ENCODE assay signal across 1 cellular context in the genomic region with DNA sequence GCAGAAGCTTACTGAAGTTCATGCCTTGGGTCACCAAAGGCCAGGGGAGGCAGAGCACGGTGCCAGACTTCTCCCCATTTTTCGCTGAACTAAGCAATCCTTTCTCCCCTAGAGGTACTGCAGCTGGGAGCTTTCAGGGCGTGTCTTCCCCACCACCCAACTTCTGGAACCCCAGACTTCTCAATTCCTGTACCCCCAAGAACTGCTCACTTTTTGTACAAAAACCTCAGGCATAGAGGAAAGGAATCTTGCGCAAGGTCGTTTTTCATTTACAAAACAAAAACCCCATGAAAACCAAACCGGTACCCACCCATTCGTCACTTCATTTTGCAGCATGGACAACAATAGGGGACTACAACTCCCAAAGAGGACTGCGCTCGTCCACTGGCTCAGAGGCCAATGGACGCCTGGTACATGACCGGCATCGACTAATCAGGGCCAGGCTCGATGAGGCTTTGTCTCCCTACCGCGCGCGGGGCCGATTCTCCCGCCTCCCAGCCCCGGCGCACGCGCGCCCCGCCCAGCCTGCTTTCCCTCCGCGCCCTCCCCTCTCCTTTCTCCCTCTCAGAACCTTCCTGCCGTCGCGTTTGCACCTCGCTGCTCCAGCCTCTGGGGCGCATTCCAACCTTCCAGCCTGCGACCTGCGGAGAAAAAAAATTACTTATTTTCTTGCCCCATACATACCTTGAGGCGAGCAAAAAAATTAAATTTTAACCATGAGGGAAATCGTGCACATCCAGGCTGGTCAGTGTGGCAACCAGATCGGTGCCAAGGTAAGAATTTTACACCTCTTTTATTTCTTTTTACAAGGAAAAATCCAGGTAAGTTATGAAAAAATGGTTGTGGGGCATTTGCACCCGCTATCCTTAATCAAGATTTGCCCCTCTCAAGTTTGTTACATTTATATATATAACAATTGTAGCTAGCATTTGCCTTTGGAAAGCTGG.
TF ChIP-seq lines count a peak whose summit lies in the region.

A gene (plus strand): TSS at position 562 of the 947 bp plus-strand sequence. CDS start 155 bp downstream, at position 717.

TF ChIP-seq in K562, 482 proteins besides CTCF, POLR2A, EP300 and RAD21 (continued from another document and continues in another):
- TF ChIP-seq TAF9B (IDR thresholded peaks at IDR 0.05; ENCODE audit: partially characterized antibody) (peak; percentile 94), ZNF778 (CRISPR knock-in tag; IDR thresholded peaks at IDR 0.05) (no peak), HDGF (IDR thresholded peaks at IDR 0.05) (0 out of 2 replicates have a peak, but pooled peaks have one; percentile 14), RUNX1 (IDR thresholded peaks at IDR 0.05; ENCODE audit: low read depth) (0 out of 2 replicates have a peak, but pooled peaks have one; percentile 41), RBM17 (IDR thresholded peaks at IDR 0.05; ENCODE audit: borderline replicate concordance, low read depth, low read length) (no peak), ZNF384 (IDR thresholded peaks at IDR 0.05; ENCODE audit: low read depth, low read length) (peak; percentile 73), KLF6 (CRISPR knock-in tag; IDR thresholded peaks at IDR 0.05; ENCODE audit: borderline replicate concordance) (peak; percentile 66; the same call in 1 of the 2 replicates), PHF20 (IDR thresholded peaks at IDR 0.05; ENCODE audit: partially characterized antibody) (no peak), MIER1 (IDR thresholded peaks at IDR 0.05; ENCODE audit: low read depth) (0 out of 2 replicates have a peak, but pooled peaks have one; percentile 20), SMAD1 (IDR thresholded peaks at IDR 0.05; ENCODE audit: low read depth, low read length, partially characterized antibody) (peak; percentile 85), MEIS2 (IDR thresholded peaks at IDR 0.05; ENCODE audit: partially characterized antibody) (peak; percentile 86), FOXJ2 (tag; IDR thresholded peaks at IDR 0.05) (peak; percentile 14; the same call in 1 of the 2 replicates), YBX1 (IDR thresholded peaks at IDR 0.05) (no peak), MAFF (IDR thresholded peaks at IDR 0.05; ENCODE audit: low read length) (peak; percentile 97), CBX1 (IDR thresholded peaks at IDR 0.05; ENCODE audit: low read depth) (peak; percentile 95), SREBF2 (CRISPR knock-in tag; IDR thresholded peaks at IDR 0.05) (no peak), ZEB2 (IDR thresholded peaks at IDR 0.05) (peak; percentile 19; the same call in 1 of the 2 replicates), RFX5 (IDR thresholded peaks at IDR 0.05; ENCODE audit: low read depth, low read length) (0 out of 2 replicates have a peak, but pooled peaks have one; percentile 3), MXI1 (IDR thresholded peaks at IDR 0.05; ENCODE audit: low read depth, low read length) (peak; percentile 84), SMAD2 (IDR thresholded peaks at IDR 0.05; ENCODE audit: low read depth, low read length) (no peak), SETDB1 (IDR thresholded peaks at IDR 0.05; ENCODE audit: low read length) (peak; percentile 30), GABPA (tag; conservative IDR thresholded peaks at IDR 0.05; ENCODE audit: low read depth) (peak; percentile 45; the same call in 1 of the 2 replicates), ZNF197 (CRISPR knock-in tag; IDR thresholded peaks at IDR 0.05; ENCODE audit: low read depth) (0 out of 2 replicates have a peak, but pooled peaks have one; percentile 8), NFE2L1 (tag; IDR thresholded peaks at IDR 0.05; ENCODE audit: borderline replicate concordance, low read depth) (no peak), NEUROD1 (IDR thresholded peaks at IDR 0.05; ENCODE audit: borderline replicate concordance, low read depth, low read length, partially characterized antibody) (peak; percentile 83), ZNF143 (CRISPR knock-in tag; IDR thresholded peaks at IDR 0.05) (peak; percentile 89), ATF1 (CRISPR knock-in tag; IDR thresholded peaks at IDR 0.05) (no peak), ATF1 (tag; IDR thresholded peaks at IDR 0.05) (peak; percentile 89), MYC (IDR thresholded peaks at IDR 0.05; ENCODE audit: low read depth, low read length) (peak; percentile 84), MYC (CRISPR knock-in tag; IDR thresholded peaks at IDR 0.05; ENCODE audit: borderline replicate concordance, low read depth) (no peak), ZNF174 (CRISPR knock-in tag; IDR thresholded peaks at IDR 0.05) (no peak)
- TF ChIP-seq, protein P1, sequence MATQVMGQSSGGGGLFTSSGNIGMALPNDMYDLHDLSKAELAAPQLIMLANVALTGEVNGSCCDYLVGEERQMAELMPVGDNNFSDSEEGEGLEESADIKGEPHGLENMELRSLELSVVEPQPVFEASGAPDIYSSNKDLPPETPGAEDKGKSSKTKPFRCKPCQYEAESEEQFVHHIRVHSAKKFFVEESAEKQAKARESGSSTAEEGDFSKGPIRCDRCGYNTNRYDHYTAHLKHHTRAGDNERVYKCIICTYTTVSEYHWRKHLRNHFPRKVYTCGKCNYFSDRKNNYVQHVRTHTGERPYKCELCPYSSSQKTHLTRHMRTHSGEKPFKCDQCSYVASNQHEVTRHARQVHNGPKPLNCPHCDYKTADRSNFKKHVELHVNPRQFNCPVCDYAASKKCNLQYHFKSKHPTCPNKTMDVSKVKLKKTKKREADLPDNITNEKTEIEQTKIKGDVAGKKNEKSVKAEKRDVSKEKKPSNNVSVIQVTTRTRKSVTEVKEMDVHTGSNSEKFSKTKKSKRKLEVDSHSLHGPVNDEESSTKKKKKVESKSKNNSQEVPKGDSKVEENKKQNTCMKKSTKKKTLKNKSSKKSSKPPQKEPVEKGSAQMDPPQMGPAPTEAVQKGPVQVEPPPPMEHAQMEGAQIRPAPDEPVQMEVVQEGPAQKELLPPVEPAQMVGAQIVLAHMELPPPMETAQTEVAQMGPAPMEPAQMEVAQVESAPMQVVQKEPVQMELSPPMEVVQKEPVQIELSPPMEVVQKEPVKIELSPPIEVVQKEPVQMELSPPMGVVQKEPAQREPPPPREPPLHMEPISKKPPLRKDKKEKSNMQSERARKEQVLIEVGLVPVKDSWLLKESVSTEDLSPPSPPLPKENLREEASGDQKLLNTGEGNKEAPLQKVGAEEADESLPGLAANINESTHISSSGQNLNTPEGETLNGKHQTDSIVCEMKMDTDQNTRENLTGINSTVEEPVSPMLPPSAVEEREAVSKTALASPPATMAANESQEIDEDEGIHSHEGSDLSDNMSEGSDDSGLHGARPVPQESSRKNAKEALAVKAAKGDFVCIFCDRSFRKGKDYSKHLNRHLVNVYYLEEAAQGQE (CRISPR knock-in tag; IDR thresholded peaks at IDR 0.05; ENCODE audit: low read depth) = 0 out of 2 replicates have a peak, but pooled peaks have one; percentile 6
- TF ChIP-seq, protein P2, sequence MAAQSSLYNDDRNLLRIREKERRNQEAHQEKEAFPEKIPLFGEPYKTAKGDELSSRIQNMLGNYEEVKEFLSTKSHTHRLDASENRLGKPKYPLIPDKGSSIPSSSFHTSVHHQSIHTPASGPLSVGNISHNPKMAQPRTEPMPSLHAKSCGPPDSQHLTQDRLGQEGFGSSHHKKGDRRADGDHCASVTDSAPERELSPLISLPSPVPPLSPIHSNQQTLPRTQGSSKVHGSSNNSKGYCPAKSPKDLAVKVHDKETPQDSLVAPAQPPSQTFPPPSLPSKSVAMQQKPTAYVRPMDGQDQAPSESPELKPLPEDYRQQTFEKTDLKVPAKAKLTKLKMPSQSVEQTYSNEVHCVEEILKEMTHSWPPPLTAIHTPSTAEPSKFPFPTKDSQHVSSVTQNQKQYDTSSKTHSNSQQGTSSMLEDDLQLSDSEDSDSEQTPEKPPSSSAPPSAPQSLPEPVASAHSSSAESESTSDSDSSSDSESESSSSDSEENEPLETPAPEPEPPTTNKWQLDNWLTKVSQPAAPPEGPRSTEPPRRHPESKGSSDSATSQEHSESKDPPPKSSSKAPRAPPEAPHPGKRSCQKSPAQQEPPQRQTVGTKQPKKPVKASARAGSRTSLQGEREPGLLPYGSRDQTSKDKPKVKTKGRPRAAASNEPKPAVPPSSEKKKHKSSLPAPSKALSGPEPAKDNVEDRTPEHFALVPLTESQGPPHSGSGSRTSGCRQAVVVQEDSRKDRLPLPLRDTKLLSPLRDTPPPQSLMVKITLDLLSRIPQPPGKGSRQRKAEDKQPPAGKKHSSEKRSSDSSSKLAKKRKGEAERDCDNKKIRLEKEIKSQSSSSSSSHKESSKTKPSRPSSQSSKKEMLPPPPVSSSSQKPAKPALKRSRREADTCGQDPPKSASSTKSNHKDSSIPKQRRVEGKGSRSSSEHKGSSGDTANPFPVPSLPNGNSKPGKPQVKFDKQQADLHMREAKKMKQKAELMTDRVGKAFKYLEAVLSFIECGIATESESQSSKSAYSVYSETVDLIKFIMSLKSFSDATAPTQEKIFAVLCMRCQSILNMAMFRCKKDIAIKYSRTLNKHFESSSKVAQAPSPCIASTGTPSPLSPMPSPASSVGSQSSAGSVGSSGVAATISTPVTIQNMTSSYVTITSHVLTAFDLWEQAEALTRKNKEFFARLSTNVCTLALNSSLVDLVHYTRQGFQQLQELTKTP (IDR thresholded peaks at IDR 0.05; ENCODE audit: low read depth in 1 of 2, partially characterized antibody in 2 of 2) = peak; percentile 53 to 83
- TF ChIP-seq, protein P3, sequence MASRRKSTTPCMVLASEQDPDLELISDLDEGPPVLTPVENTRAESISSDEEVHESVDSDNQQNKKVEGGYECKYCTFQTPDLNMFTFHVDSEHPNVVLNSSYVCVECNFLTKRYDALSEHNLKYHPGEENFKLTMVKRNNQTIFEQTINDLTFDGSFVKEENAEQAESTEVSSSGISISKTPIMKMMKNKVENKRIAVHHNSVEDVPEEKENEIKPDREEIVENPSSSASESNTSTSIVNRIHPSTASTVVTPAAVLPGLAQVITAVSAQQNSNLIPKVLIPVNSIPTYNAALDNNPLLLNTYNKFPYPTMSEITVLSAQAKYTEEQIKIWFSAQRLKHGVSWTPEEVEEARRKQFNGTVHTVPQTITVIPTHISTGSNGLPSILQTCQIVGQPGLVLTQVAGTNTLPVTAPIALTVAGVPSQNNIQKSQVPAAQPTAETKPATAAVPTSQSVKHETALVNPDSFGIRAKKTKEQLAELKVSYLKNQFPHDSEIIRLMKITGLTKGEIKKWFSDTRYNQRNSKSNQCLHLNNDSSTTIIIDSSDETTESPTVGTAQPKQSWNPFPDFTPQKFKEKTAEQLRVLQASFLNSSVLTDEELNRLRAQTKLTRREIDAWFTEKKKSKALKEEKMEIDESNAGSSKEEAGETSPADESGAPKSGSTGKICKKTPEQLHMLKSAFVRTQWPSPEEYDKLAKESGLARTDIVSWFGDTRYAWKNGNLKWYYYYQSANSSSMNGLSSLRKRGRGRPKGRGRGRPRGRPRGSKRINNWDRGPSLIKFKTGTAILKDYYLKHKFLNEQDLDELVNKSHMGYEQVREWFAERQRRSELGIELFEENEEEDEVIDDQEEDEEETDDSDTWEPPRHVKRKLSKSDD (conservative IDR thresholded peaks at IDR 0.05; ENCODE audit: low read length) = peak; percentile 86
- TF ChIP-seq, protein P4, sequence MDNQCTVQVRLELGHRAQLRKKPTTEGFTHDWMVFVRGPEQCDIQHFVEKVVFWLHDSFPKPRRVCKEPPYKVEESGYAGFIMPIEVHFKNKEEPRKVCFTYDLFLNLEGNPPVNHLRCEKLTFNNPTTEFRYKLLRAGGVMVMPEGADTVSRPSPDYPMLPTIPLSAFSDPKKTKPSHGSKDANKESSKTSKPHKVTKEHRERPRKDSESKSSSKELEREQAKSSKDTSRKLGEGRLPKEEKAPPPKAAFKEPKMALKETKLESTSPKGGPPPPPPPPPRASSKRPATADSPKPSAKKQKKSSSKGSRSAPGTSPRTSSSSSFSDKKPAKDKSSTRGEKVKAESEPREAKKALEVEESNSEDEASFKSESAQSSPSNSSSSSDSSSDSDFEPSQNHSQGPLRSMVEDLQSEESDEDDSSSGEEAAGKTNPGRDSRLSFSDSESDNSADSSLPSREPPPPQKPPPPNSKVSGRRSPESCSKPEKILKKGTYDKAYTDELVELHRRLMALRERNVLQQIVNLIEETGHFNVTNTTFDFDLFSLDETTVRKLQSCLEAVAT (IDR thresholded peaks at IDR 0.05) = peak; percentile 89 to 92
- TF ChIP-seq, protein P5, sequence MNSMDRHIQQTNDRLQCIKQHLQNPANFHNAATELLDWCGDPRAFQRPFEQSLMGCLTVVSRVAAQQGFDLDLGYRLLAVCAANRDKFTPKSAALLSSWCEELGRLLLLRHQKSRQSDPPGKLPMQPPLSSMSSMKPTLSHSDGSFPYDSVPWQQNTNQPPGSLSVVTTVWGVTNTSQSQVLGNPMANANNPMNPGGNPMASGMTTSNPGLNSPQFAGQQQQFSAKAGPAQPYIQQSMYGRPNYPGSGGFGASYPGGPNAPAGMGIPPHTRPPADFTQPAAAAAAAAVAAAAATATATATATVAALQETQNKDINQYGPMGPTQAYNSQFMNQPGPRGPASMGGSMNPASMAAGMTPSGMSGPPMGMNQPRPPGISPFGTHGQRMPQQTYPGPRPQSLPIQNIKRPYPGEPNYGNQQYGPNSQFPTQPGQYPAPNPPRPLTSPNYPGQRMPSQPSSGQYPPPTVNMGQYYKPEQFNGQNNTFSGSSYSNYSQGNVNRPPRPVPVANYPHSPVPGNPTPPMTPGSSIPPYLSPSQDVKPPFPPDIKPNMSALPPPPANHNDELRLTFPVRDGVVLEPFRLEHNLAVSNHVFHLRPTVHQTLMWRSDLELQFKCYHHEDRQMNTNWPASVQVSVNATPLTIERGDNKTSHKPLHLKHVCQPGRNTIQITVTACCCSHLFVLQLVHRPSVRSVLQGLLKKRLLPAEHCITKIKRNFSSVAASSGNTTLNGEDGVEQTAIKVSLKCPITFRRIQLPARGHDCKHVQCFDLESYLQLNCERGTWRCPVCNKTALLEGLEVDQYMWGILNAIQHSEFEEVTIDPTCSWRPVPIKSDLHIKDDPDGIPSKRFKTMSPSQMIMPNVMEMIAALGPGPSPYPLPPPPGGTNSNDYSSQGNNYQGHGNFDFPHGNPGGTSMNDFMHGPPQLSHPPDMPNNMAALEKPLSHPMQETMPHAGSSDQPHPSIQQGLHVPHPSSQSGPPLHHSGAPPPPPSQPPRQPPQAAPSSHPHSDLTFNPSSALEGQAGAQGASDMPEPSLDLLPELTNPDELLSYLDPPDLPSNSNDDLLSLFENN (IDR thresholded peaks at IDR 0.05; ENCODE audit: low read depth in 2 of 2, low read length in 2 of 2) = peak in 1 of 2 experiments; percentile 85; a peak in 2 of 4 replicates
- TF ChIP-seq, protein P6, sequence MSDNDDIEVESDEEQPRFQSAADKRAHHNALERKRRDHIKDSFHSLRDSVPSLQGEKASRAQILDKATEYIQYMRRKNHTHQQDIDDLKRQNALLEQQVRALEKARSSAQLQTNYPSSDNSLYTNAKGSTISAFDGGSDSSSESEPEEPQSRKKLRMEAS (CRISPR knock-in tag; IDR thresholded peaks at IDR 0.05) = peak; percentile 30; the same call in 1 of the 2 replicates
- TF ChIP-seq, protein P7, sequence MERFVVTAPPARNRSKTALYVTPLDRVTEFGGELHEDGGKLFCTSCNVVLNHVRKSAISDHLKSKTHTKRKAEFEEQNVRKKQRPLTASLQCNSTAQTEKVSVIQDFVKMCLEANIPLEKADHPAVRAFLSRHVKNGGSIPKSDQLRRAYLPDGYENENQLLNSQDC (CRISPR knock-in tag; IDR thresholded peaks at IDR 0.05) = 0 out of 2 replicates have a peak, but pooled peaks have one; percentile 63
- TF ChIP-seq, protein P8, sequence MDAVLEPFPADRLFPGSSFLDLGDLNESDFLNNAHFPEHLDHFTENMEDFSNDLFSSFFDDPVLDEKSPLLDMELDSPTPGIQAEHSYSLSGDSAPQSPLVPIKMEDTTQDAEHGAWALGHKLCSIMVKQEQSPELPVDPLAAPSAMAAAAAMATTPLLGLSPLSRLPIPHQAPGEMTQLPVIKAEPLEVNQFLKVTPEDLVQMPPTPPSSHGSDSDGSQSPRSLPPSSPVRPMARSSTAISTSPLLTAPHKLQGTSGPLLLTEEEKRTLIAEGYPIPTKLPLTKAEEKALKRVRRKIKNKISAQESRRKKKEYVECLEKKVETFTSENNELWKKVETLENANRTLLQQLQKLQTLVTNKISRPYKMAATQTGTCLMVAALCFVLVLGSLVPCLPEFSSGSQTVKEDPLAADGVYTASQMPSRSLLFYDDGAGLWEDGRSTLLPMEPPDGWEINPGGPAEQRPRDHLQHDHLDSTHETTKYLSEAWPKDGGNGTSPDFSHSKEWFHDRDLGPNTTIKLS (IDR thresholded peaks at IDR 0.05; ENCODE audit: borderline replicate concordance, low read depth) = peak; percentile 85; the same call in 1 of the 2 replicates
